8 cellular contexts compared by ENCODE assay signal in the genomic region with DNA sequence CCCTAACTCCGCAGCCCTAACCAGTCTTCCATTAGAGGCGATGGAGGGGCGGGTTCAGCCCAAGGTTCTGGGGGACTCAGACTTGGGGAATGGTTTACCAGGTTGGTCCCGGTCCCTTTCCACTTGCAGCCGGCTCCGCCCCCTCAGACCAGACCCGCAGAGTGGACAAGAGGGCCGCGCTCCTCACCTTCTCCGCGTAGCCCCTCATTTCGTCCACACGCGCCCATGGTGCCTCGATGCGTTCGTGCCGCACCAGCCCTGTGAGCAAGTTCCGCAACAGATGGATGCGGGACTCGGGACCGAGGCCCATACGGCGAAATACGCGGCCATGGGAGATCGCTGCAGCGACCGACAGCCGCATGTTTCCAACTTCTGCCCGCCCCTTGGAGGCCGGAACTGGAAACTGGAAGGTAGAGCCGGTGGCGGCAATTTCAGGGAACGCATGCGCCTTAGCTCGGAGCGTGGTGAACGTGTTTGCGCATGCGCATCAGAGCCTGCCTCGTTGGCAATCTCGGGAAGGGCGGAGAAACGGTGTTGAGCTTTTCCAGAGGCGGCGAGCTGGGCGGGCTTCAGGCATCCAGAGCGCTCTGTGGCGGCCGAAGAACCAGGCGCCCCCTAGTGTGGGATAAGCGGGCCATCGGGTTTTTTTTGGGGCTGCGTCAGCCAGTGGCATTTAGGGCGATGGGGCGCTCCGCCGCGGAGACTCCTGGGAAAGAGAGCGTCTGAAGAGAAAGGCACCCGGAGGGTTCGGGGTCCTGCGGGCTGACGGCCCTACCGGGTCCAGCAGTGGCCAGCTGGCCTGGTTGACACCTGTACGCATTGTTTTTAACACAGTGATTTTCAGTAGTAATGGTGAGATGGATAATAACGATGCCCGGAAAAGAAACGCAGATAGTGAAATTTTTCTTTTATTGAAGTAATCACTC. TPM values are rescaled to one million over a fixed set of nuclear protein-coding genes. Genes with fewer than 3 reads are reported as not detected.
DNase-seq lines count a peak whose midpoint lies in the region; ATAC-seq and TF ChIP-seq lines count a peak whose summit lies in the region.

MRPL17 (minus strand) TSS at position 405 of the 926 bp plus-strand sequence; CDS start at position 361, 44 bp downstream.

- H3K4me3 Mint-ChIP-seq in activated T-cell treated with anti-CD3 and anti-CD28 coated beads, Interleukin-2, amount 50 U/mL, for 24 hours = peak within 1 kb of the TSS; percentile 99

- ATAC-seq in GM21723 (IDR thresholded peaks at IDR 0.05; ENCODE audit: unreplicated experiment) = peak; percentile 94

- H3K9me3 ChIP-seq in mucosa of rectum (ENCODE audit: control insufficient read depth in 2 of 2, low read length in 2 of 2) = no peaks in the 10 kb centered on the region

- H3K36me3 ChIP-seq in mucosa of rectum (ENCODE audit: control insufficient read depth in 2 of 2, insufficient read depth in 2 of 2, low read length in 2 of 2) = peaks cover 3 to 14% of the 10 kb centered on the region in 2 donors

- peaks cover 40% of the 10 kb centered on the region for H3K4me1 Mint-ChIP-seq in activated T-cell treated with anti-CD3 and anti-CD28 coated beads, Interleukin-2, amount 50 U/mL, for 24 hours (ENCODE audit: low read depth)

- H3K9ac ChIP-seq in mucosa of rectum (ENCODE audit: low read depth in 1 of 2, low read length in 2 of 2) = peak within 1 kb of the TSS; percentile 89 to 93

- no peaks in the 10 kb centered on the region for H3K27me3 ChIP-seq in mucosa of rectum (ENCODE audit: control insufficient read depth in 2 of 2, insufficient read depth in 2 of 2, low read length in 2 of 2)

- no peaks in the 10 kb centered on the region for H3K27me3 Mint-ChIP-seq in activated T-cell treated with anti-CD3 and anti-CD28 coated beads, Interleukin-2, amount 50 U/mL, for 24 hours

- peak; percentile 92 for TF ChIP-seq POLR2A in erythroblast (IDR thresholded peaks at IDR 0.05; ENCODE audit: low read length)

- DNase-seq in DMS79 treated with DMSO at 0.1 percent for 48 hours (lab: John Stamatoyannopoulos, UW) (peak; percentile 99), KG1 (lab: John Stamatoyannopoulos, UW) (peak; percentile 97), erythroblast (lab: John Stamatoyannopoulos, UW) (peak; percentile 99 to 100)
- DNase-seq in activated T-cell treated with anti-CD3 and anti-CD28 coated beads, Interleukin-2, amount 50 U/mL, for 24 hours = peak; percentile 98
- peak; percentile 98 for DNase-seq in stimulated activated CD8-positive, alpha-beta memory T cell treated with anti-CD3 and anti-CD28 coated beads, Interleukin-4, amount 100 ng/mL, for 48 hours

- H3K27ac Mint-ChIP-seq in activated T-cell treated with anti-CD3 and anti-CD28 coated beads, Interleukin-2, amount 50 U/mL, for 24 hours = peak within 1 kb of the TSS; percentile 99

- peaks cover 7 to 15% of the 10 kb centered on the region in 2 donors for H3K4me1 ChIP-seq in mucosa of rectum (ENCODE audit: control insufficient read depth in 2 of 2, insufficient read depth in 2 of 2, low read length in 2 of 2)

- peak within 1 kb of the TSS; percentile 76 to 88 for H3K27ac ChIP-seq in mucosa of rectum (ENCODE audit: low read depth in 2 of 2, low read length in 2 of 2)

- H3K36me3 Mint-ChIP-seq in activated T-cell treated with anti-CD3 and anti-CD28 coated beads, Interleukin-2, amount 50 U/mL, for 24 hours (ENCODE audit: low read depth) = peaks cover 46% of the 10 kb centered on the region

- no peaks in the 10 kb centered on the region for H3K9me3 Mint-ChIP-seq in activated T-cell treated with anti-CD3 and anti-CD28 coated beads, Interleukin-2, amount 50 U/mL, for 24 hours

- H3K4me3 ChIP-seq in mucosa of rectum (ENCODE audit: low read length in 2 of 2) = peak within 1 kb of the TSS; percentile 89 to 95

TF ChIP-seq in PFSK-1, 5 proteins besides CTCF, POLR2A, EP300 and RAD21:
- TF ChIP-seq REST (IDR thresholded peaks at IDR 0.05; ENCODE audit: insufficient read depth in 1 of 2, low read depth in 2 of 2, low read length in 2 of 2) = peak; percentile 47 to 61; a peak in 2 of 4 replicates
- peak; percentile 98 for TF ChIP-seq POLR2AphosphoS5 (IDR thresholded peaks at IDR 0.05; ENCODE audit: low read depth, low read length)
- peak; percentile 93 for TF ChIP-seq TAF1 (IDR thresholded peaks at IDR 0.05; ENCODE audit: borderline replicate concordance, insufficient read depth, low read length)
- TF ChIP-seq FOXP2 (optimal IDR thresholded peaks at IDR 0.05; ENCODE audit: borderline replicate concordance, extremely low read depth, extremely low read length, insufficient read depth) = peak; percentile 2
- peak; percentile 93; the same call in 1 of the 2 replicates for TF ChIP-seq SIN3A (IDR thresholded peaks at IDR 0.05; ENCODE audit: borderline replicate concordance, insufficient read depth, low read length)

RNA-seq across cellular contexts. Expression of gene MRPL17, which starts in this region (rescaled TPM):
- polyA plus RNA-seq in PFSK-1 (2012; ENCODE audit: insufficient read length, low read depth) = 136 TPM

Comparison
In these comparisons a context has a peak if more than half of its experiments do, and no peak if none do; other contexts are left out.
1. Peak in every context shown above with its lines: DNase-seq, ATAC-seq, H3K4me3 ChIP-seq and H3K27ac ChIP-seq.